Comparison of ENCODE assay signal across 18 cellular contexts in the genomic region with DNA sequence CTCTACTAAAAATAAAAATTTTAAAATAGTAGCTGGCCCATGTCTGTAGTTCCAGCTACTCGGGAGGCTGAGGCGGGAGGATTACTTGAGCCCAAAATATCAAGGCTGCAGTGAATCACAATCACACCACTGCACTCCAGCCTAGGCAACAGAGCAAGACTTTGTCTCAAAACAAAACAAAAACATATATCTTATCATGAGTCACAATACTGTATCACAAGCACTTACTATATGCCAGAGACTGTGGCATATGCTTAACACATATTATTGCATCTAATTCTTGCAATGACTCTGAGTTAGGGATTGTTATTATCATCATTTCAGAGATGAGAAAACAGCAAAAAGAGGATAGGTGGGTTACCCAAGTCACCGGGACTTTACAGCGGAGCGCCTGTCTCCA. TPM values are rescaled to one million over a fixed set of nuclear protein-coding genes. Genes with fewer than 3 reads are reported as not detected.
"Had no signal": no experiment of that assay in that cellular context is flagged by ENCODE, and none has a peak within 500 bp of the region (broad histone marks: within the 10 kb centered on the region; RNA-seq: fewer than 3 reads in every experiment).

No MANE protein-coding gene starts in this region.

- H3K27me3 ChIP-seq: gastrocnemius medialis, sigmoid colon, suprapubic skin, thyroid gland, upper lobe of left lung, uterus had no signal

- H3K36me3 ChIP-seq: gastrocnemius medialis, neutrophil, sigmoid colon, suprapubic skin, thyroid gland, upper lobe of left lung, uterus had no signal

- H3K27ac ChIP-seq: coronary artery, gastrocnemius medialis, neutrophil, sigmoid colon, skin epidermis, suprapubic skin, uterus had no signal

- DNase-seq: effector CD4-positive, alpha-beta T cell; erythroblast; gastrocnemius medialis; kidney; naive thymus-derived CD8-positive, alpha-beta T cell; posterior cingulate gyrus; sigmoid colon; stimulated activated CD4-positive, alpha-beta T cell treated with anti-CD3 and anti-CD28 coated beads, Interleukin-2, amount 100 ng/mL, for 24 hours; stimulated activated naive CD4-positive, alpha-beta T cell treated with Interleukin-2 at 50 U/mL for 16 hours; uterus had no signal

- H3K4me3 ChIP-seq: coronary artery, gastrocnemius medialis, sigmoid colon, skin epidermis, suprapubic skin, thyroid gland, upper lobe of left lung, uterus had no signal

- ATAC-seq: gastrocnemius medialis; naive thymus-derived CD8-positive, alpha-beta T cell had no signal

- H3K4me1 ChIP-seq: gastrocnemius medialis, sigmoid colon, uterus had no signal

- H3K9me3 ChIP-seq: gastrocnemius medialis, neutrophil, sigmoid colon, suprapubic skin, thyroid gland, upper lobe of left lung, uterus had no signal

RNA-seq across cellular contexts. Expression of gene TMEM37, which starts 29.5 kb away (rescaled TPM):
- total RNA-seq: mononuclear cell had no signal
- polyA plus RNA-seq: naive thymus-derived CD8-positive, alpha-beta T cell; neural cell had no signal
